ENCODE assay signal across 24 cellular contexts in genomic region chr16:15993128-15993527, GRCh38. TPM values are rescaled to one million over a fixed set of nuclear protein-coding genes. Genes with fewer than 3 reads are reported as not detected.
DNase-seq lines count a peak whose midpoint lies in the region; ATAC-seq and TF ChIP-seq lines count a peak whose summit lies in the region.
"Had no signal": no experiment of that assay in that cellular context is flagged by ENCODE, and none has a peak within 500 bp of the region (broad histone marks: within the 10 kb centered on the region; RNA-seq: fewer than 3 reads in every experiment).

No MANE protein-coding gene starts in this region.

- no peak overlapping the region for H3K4me3 Mint-ChIP-seq in stimulated activated naive CD8-positive, alpha-beta T cell treated with anti-CD3 and anti-CD28 coated beads, Interleukin-15, Interleukin-2, amounts not matched to agents 100 ng/mL and 50 ng/mL, for 24 hours
- H3K4me3 Mint-ChIP-seq in activated T-helper 2 cell treated with anti-CD3 and anti-CD28 coated beads, Interferon-gamma antibody, Interleukin-2, Interleukin-4, amounts not matched to agents 10 μg/mL and 5 μg/mL and 100 μg/mL, durations not matched to agents 14 hours and 24 hours and 36 hours (ENCODE audit: low read depth): no peak overlapping the region
- H3K4me3 Mint-ChIP-seq in neural crest cell: no peak overlapping the region
- H3K4me3 Mint-ChIP-seq: activated CD4-positive, alpha-beta T cell treated with anti-CD3 and anti-CD28 coated beads, Interleukin-2, amount 10 ng/mL, durations not matched to agents 7 days and 5 days; activated CD8-positive, alpha-beta memory T cell treated with anti-CD3 and anti-CD28 coated beads, Interleukin-2, amount 10 ng/mL, durations not matched to agents 7 days and 5 days; activated naive CD8-positive, alpha-beta T cell treated with anti-CD3 and anti-CD28 coated beads, Interleukin-2, amount 10 ng/mL, durations not matched to agents 7 days and 5 days; CD14-positive monocyte; dendritic cell treated with granulocyte-macrophage colony-stimulating factor and Interleukin-4, amounts not matched to agents 40 ng/mL and 50 ng/mL, for 4 days had no signal

- H3K4me3 ChIP-seq in uterus (no peak overlapping the region), suprapubic skin (no peak overlapping the region)
- H3K4me3 ChIP-seq: HAP-1 had no signal

- TF ChIP-seq EP300 in suprapubic skin (IDR thresholded peaks at IDR 0.05): no peak

- WGBS in suprapubic skin: 96% methylated on average over 4 of the region's 4 CpGs

- peaks cover 15% of the 10 kb centered on the region for H3K36me3 Mint-ChIP-seq in stimulated activated naive CD8-positive, alpha-beta T cell treated with anti-CD3 and anti-CD28 coated beads, Interleukin-15, Interleukin-2, amounts not matched to agents 100 ng/mL and 50 ng/mL, for 24 hours (ENCODE audit: low read depth)
- H3K36me3 Mint-ChIP-seq in activated T-helper 2 cell treated with anti-CD3 and anti-CD28 coated beads, Interferon-gamma antibody, Interleukin-2, Interleukin-4, amounts not matched to agents 10 μg/mL and 5 μg/mL and 100 μg/mL, durations not matched to agents 14 hours and 24 hours and 36 hours (ENCODE audit: low read depth): peaks cover 43% of the 10 kb centered on the region
- no peaks in the 10 kb centered on the region for H3K36me3 Mint-ChIP-seq in neural crest cell (ENCODE audit: low read depth)

- ATAC-seq in stimulated activated naive CD8-positive, alpha-beta T cell treated with anti-CD3 and anti-CD28 coated beads, Interleukin-15, Interleukin-2, amounts not matched to agents 100 U/mL and 50 U/mL, for 24 hours: no peak
- ATAC-seq: activated CD8-positive, alpha-beta memory T cell treated with anti-CD3 and anti-CD28 coated beads, Interleukin-2, amount 10 ng/mL, durations not matched to agents 7 days and 5 days; left lobe of liver had no signal

- H3K9me3 ChIP-seq in uterus: no peaks in the 10 kb centered on the region
- no peaks in the 10 kb centered on the region for H3K9me3 ChIP-seq in suprapubic skin
- H3K9me3 ChIP-seq: HAP-1 had no signal

- intact Hi-C loops in activated T-helper 2 cell treated with anti-CD3 and anti-CD28 coated beads, Interferon-gamma antibody, Interleukin-2, Interleukin-4, amounts not matched to agents 10 μg/mL and 5 μg/mL and 100 μg/mL, durations not matched to agents 14 hours and 24 hours and 36 hours (cut with micrococcal nuclease): loop anchor here (10.0 kb wide), 1 partner anchor 48 kb away; the partner anchor contains the start of gene ABCC1
- intact Hi-C loops in uterus (cut with DNase I; ENCODE audit: low total_unique reads): no loop called here

- H3K27ac ChIP-seq in uterus: no peak overlapping the region
- H3K27ac ChIP-seq in suprapubic skin: no peak overlapping the region
- H3K27ac ChIP-seq: KMS-11 had no signal

- no peak for TF ChIP-seq POLR2A in uterus (IDR thresholded peaks at IDR 0.05)
- no peak for TF ChIP-seq POLR2A in suprapubic skin (IDR thresholded peaks at IDR 0.05)

- peaks cover 62% of the 10 kb centered on the region for H3K4me1 Mint-ChIP-seq in stimulated activated naive CD8-positive, alpha-beta T cell treated with anti-CD3 and anti-CD28 coated beads, Interleukin-15, Interleukin-2, amounts not matched to agents 100 ng/mL and 50 ng/mL, for 24 hours (ENCODE audit: low read depth)
- peaks cover 48% of the 10 kb centered on the region for H3K4me1 Mint-ChIP-seq in activated T-helper 2 cell treated with anti-CD3 and anti-CD28 coated beads, Interferon-gamma antibody, Interleukin-2, Interleukin-4, amounts not matched to agents 10 μg/mL and 5 μg/mL and 100 μg/mL, durations not matched to agents 14 hours and 24 hours and 36 hours (ENCODE audit: low read depth)
- peaks cover 30% of the 10 kb centered on the region for H3K4me1 Mint-ChIP-seq in neural crest cell

- peaks cover 0 to 5% of the 10 kb centered on the region in 2 donors for H3K4me1 ChIP-seq in uterus
- peaks cover 32% of the 10 kb centered on the region for H3K4me1 ChIP-seq in suprapubic skin
- H3K4me1 ChIP-seq: HAP-1 had no signal

- H3K9me3 Mint-ChIP-seq in stimulated activated naive CD8-positive, alpha-beta T cell treated with anti-CD3 and anti-CD28 coated beads, Interleukin-15, Interleukin-2, amounts not matched to agents 100 ng/mL and 50 ng/mL, for 24 hours: no peaks in the 10 kb centered on the region
- no peaks in the 10 kb centered on the region for H3K9me3 Mint-ChIP-seq in activated T-helper 2 cell treated with anti-CD3 and anti-CD28 coated beads, Interferon-gamma antibody, Interleukin-2, Interleukin-4, amounts not matched to agents 10 μg/mL and 5 μg/mL and 100 μg/mL, durations not matched to agents 14 hours and 24 hours and 36 hours
- H3K9me3 Mint-ChIP-seq in neural crest cell: no peaks in the 10 kb centered on the region
- H3K9me3 Mint-ChIP-seq: activated CD4-positive, alpha-beta T cell treated with anti-CD3 and anti-CD28 coated beads, Interleukin-2, amount 10 ng/mL, durations not matched to agents 7 days and 5 days; activated naive CD8-positive, alpha-beta T cell treated with anti-CD3 and anti-CD28 coated beads, Interleukin-2, amount 10 ng/mL, durations not matched to agents 7 days and 5 days; dendritic cell treated with granulocyte-macrophage colony-stimulating factor and Interleukin-4, amounts not matched to agents 40 ng/mL and 50 ng/mL, for 4 days had no signal

- DNase-seq in stimulated activated naive CD8-positive, alpha-beta T cell treated with anti-CD3 and anti-CD28 coated beads, Interleukin-15, Interleukin-2, amounts not matched to agents 100 U/mL and 50 U/mL, for 24 hours: no peak
- no peak for DNase-seq in activated T-helper 2 cell treated with anti-CD3 and anti-CD28 coated beads, Interferon-gamma antibody, Interleukin-2, Interleukin-4, amounts not matched to agents 10 μg/mL and 5 μg/mL and 100 μg/mL, durations not matched to agents 14 hours and 24 hours and 36 hours (ENCODE audit: low spot score)
- DNase-seq in neural crest cell (ENCODE audit: low read depth, low spot score) (no peak), HuH-7 (ENCODE audit: low spot score) (no peak), uterus (no peak), suprapubic skin (ENCODE audit: low spot score in 2 of 2) (no peak)
- DNase-seq: activated CD4-positive, alpha-beta T cell treated with anti-CD3 and anti-CD28 coated beads, Interleukin-2, amount 10 ng/mL, durations not matched to agents 7 days and 5 days; activated CD8-positive, alpha-beta memory T cell treated with anti-CD3 and anti-CD28 coated beads, Interleukin-2, amount 10 ng/mL, durations not matched to agents 7 days and 5 days; activated naive CD8-positive, alpha-beta T cell treated with anti-CD3 and anti-CD28 coated beads, Interleukin-2, amount 10 ng/mL, durations not matched to agents 7 days and 5 days; central memory CD4-positive, alpha-beta T cell; DND-41; hypothalamus; MM.1S; NCI-H2029 treated with DMSO at 0.1 percent for 48 hours; NCI-H526 treated with DMSO at 0.1 percent for 48 hours; RPMI8226; stimulated activated naive CD4-positive, alpha-beta T cell treated with Interleukin-2 at 50 U/mL for 16 hours had no signal

- H3K36me3 ChIP-seq in uterus: no peaks in the 10 kb centered on the region
- H3K36me3 ChIP-seq in suprapubic skin: peaks cover 3% of the 10 kb centered on the region
- H3K36me3 ChIP-seq: HAP-1 had no signal

- no peaks in the 10 kb centered on the region for H3K27me3 Mint-ChIP-seq in stimulated activated naive CD8-positive, alpha-beta T cell treated with anti-CD3 and anti-CD28 coated beads, Interleukin-15, Interleukin-2, amounts not matched to agents 100 ng/mL and 50 ng/mL, for 24 hours
- no peaks in the 10 kb centered on the region for H3K27me3 Mint-ChIP-seq in activated T-helper 2 cell treated with anti-CD3 and anti-CD28 coated beads, Interferon-gamma antibody, Interleukin-2, Interleukin-4, amounts not matched to agents 10 μg/mL and 5 μg/mL and 100 μg/mL, durations not matched to agents 14 hours and 24 hours and 36 hours (ENCODE audit: low read depth)
- H3K27me3 Mint-ChIP-seq in neural crest cell (ENCODE audit: low read depth): no peaks in the 10 kb centered on the region
- H3K27me3 Mint-ChIP-seq: activated CD4-positive, alpha-beta T cell treated with anti-CD3 and anti-CD28 coated beads, Interleukin-2, amount 10 ng/mL, durations not matched to agents 7 days and 5 days; activated CD8-positive, alpha-beta memory T cell treated with anti-CD3 and anti-CD28 coated beads, Interleukin-2, amount 10 ng/mL, durations not matched to agents 7 days and 5 days; activated naive CD8-positive, alpha-beta T cell treated with anti-CD3 and anti-CD28 coated beads, Interleukin-2, amount 10 ng/mL, durations not matched to agents 7 days and 5 days; dendritic cell treated with granulocyte-macrophage colony-stimulating factor and Interleukin-4, amounts not matched to agents 40 ng/mL and 50 ng/mL, for 4 days; progenitor cell of endocrine pancreas had no signal

- H3K27me3 ChIP-seq in uterus: no peaks in the 10 kb centered on the region
- no peaks in the 10 kb centered on the region for H3K27me3 ChIP-seq in suprapubic skin

- TF ChIP-seq CTCF in neural crest cell (conservative IDR thresholded peaks at IDR 0.05): no peak
- no peak for TF ChIP-seq CTCF in uterus (IDR thresholded peaks at IDR 0.05)
- TF ChIP-seq CTCF in suprapubic skin (IDR thresholded peaks at IDR 0.05): no peak

- peak overlapping the region; percentile 67 for H3K27ac Mint-ChIP-seq in stimulated activated naive CD8-positive, alpha-beta T cell treated with anti-CD3 and anti-CD28 coated beads, Interleukin-15, Interleukin-2, amounts not matched to agents 100 ng/mL and 50 ng/mL, for 24 hours
- H3K27ac Mint-ChIP-seq in activated T-helper 2 cell treated with anti-CD3 and anti-CD28 coated beads, Interferon-gamma antibody, Interleukin-2, Interleukin-4, amounts not matched to agents 10 μg/mL and 5 μg/mL and 100 μg/mL, durations not matched to agents 14 hours and 24 hours and 36 hours: peak overlapping the region; percentile 1
- peak overlapping the region; percentile 58 for H3K27ac Mint-ChIP-seq in neural crest cell (ENCODE audit: unreplicated experiment)
- H3K27ac Mint-ChIP-seq: activated CD4-positive, alpha-beta T cell treated with anti-CD3 and anti-CD28 coated beads, Interleukin-2, amount 10 ng/mL, durations not matched to agents 7 days and 5 days; activated CD8-positive, alpha-beta memory T cell treated with anti-CD3 and anti-CD28 coated beads, Interleukin-2, amount 10 ng/mL, durations not matched to agents 7 days and 5 days; activated naive CD8-positive, alpha-beta T cell treated with anti-CD3 and anti-CD28 coated beads, Interleukin-2, amount 10 ng/mL, durations not matched to agents 7 days and 5 days; progenitor cell of endocrine pancreas had no signal

RNA-seq across cellular contexts. Expression of gene ABCC1, which starts 43.7 kb away (rescaled TPM):
- 95.7 and 99.4 TPM in 2 replicates for total RNA-seq in activated T-helper 2 cell treated with anti-CD3 and anti-CD28 coated beads, Interferon-gamma antibody, Interleukin-2, Interleukin-4, amounts not matched to agents 10 μg/mL and 5 μg/mL and 100 μg/mL, durations not matched to agents 14 hours and 24 hours and 36 hours
- 34.9 and 38.7 TPM in 2 replicates for total RNA-seq in neural crest cell
- total RNA-seq in uterus: 10 to 100 TPM; 12.1 to 39.2 (median 18.6) TPM
- 10 to 100 TPM; 22.1 to 37.4 (median 27.2) TPM for total RNA-seq in suprapubic skin

Comparison
In these comparisons a context has a peak if more than half of its experiments do, and no peak if none do; other contexts are left out.
1. H3K27ac Mint-ChIP-seq: peak in every context shown above with its lines; median percentile 67 in stimulated activated naive CD8-positive, alpha-beta T cell treated with anti-CD3 and anti-CD28 coated beads, Interleukin-15, Interleukin-2, amounts not matched to agents 100 ng/mL and 50 ng/mL, for 24 hours; 58 in neural crest cell; 1 in activated T-helper 2 cell treated with anti-CD3 and anti-CD28 coated beads, Interferon-gamma antibody, Interleukin-2, Interleukin-4, amounts not matched to agents 10 μg/mL and 5 μg/mL and 100 μg/mL, durations not matched to agents 14 hours and 24 hours and 36 hours.